2 cellular contexts compared by ENCODE assay signal in the genomic region with DNA sequence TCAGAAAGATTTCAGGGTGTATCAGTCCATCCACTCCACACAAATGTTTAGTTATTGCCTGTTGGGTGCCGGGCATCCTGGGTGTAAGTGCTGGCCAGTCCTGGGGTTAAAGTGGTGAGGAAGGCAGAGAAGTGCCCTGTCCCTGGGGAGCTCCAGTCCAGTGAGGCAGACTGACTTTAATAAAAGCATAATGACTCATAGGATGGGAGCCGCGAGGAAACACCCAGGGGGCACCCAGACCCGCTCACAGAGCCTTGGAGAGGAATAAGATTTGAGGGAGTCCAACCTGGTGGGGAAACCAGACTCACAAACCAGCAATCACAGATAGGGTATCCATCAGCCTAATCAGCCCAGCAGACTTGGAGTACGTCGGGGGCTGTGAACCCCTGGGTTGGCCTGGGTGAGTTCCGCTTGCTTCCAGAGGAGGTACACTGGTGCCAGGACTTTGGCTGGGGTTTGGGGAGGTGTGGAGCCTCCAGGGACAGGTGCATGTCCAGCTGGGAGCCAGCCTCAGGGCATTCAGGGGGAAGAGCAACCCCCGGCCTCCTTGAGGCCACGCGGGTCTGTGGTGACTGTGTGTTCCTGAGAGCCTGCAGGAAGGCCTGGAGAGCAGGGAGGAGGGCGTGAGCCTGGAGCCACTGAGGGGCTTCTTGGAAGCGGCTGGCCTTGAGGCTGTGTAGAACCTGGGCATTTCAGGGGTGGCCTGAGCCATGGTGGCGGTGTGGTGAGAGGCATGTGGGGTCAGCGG.
A peak's percentile ranks its signal among the peaks of the same experiment; 100 is the strongest.
TF ChIP-seq lines count a peak whose summit lies in the region.

No MANE protein-coding gene starts in this region.

TF ChIP-seq in GM23338, 12 proteins besides CTCF, POLR2A, EP300 and RAD21:
- no peak for TF ChIP-seq STAT1 (IDR thresholded peaks at IDR 0.05; ENCODE audit: unreplicated experiment)
- no peak for TF ChIP-seq EZH2 (IDR thresholded peaks at IDR 0.05; ENCODE audit: low read depth, unreplicated experiment)
- no peak for TF ChIP-seq CREB1 (CRISPR knock-in tag; IDR thresholded peaks at IDR 0.05; ENCODE audit: low read depth)
- no peak for TF ChIP-seq ZNF331 (CRISPR knock-in tag; IDR thresholded peaks at IDR 0.05; ENCODE audit: low read depth)
- no peak for TF ChIP-seq JUNB (IDR thresholded peaks at IDR 0.05; ENCODE audit: unreplicated experiment)
- TF ChIP-seq EZH2phosphoT487 (IDR thresholded peaks at IDR 0.05; ENCODE audit: unreplicated experiment), result no peak
- TF ChIP-seq, protein P1, sequence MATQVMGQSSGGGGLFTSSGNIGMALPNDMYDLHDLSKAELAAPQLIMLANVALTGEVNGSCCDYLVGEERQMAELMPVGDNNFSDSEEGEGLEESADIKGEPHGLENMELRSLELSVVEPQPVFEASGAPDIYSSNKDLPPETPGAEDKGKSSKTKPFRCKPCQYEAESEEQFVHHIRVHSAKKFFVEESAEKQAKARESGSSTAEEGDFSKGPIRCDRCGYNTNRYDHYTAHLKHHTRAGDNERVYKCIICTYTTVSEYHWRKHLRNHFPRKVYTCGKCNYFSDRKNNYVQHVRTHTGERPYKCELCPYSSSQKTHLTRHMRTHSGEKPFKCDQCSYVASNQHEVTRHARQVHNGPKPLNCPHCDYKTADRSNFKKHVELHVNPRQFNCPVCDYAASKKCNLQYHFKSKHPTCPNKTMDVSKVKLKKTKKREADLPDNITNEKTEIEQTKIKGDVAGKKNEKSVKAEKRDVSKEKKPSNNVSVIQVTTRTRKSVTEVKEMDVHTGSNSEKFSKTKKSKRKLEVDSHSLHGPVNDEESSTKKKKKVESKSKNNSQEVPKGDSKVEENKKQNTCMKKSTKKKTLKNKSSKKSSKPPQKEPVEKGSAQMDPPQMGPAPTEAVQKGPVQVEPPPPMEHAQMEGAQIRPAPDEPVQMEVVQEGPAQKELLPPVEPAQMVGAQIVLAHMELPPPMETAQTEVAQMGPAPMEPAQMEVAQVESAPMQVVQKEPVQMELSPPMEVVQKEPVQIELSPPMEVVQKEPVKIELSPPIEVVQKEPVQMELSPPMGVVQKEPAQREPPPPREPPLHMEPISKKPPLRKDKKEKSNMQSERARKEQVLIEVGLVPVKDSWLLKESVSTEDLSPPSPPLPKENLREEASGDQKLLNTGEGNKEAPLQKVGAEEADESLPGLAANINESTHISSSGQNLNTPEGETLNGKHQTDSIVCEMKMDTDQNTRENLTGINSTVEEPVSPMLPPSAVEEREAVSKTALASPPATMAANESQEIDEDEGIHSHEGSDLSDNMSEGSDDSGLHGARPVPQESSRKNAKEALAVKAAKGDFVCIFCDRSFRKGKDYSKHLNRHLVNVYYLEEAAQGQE (IDR thresholded peaks at IDR 0.05; ENCODE audit: unreplicated experiment), result no peak
- TF ChIP-seq, protein P2, sequence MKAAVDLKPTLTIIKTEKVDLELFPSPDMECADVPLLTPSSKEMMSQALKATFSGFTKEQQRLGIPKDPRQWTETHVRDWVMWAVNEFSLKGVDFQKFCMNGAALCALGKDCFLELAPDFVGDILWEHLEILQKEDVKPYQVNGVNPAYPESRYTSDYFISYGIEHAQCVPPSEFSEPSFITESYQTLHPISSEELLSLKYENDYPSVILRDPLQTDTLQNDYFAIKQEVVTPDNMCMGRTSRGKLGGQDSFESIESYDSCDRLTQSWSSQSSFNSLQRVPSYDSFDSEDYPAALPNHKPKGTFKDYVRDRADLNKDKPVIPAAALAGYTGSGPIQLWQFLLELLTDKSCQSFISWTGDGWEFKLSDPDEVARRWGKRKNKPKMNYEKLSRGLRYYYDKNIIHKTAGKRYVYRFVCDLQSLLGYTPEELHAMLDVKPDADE (IDR thresholded peaks at IDR 0.05), result no peak
- TF ChIP-seq ZNF114 (CRISPR knock-in tag; IDR thresholded peaks at IDR 0.05), result no peak
- no peak for TF ChIP-seq POLR2AphosphoS5 (IDR thresholded peaks at IDR 0.05; ENCODE audit: low read depth)

TF ChIP-seq in SK-N-SH treated with all-trans-retinoic acid at 6 μM for 48 hours, 23 proteins besides CTCF, POLR2A, EP300 and RAD21:
- TF ChIP-seq ZFP3 (CRISPR knock-in tag; IDR thresholded peaks at IDR 0.05) (0 out of 2 replicates have a peak, but pooled peaks have one; percentile 16), SNAI2 (CRISPR knock-in tag; IDR thresholded peaks at IDR 0.05) (no peak)
TF ChIP-seq in SK-N-SH treated with all-trans-retinoic acid at 6 μM for 48 hours: peak in this region for 1.
